In the genomic region with DNA sequence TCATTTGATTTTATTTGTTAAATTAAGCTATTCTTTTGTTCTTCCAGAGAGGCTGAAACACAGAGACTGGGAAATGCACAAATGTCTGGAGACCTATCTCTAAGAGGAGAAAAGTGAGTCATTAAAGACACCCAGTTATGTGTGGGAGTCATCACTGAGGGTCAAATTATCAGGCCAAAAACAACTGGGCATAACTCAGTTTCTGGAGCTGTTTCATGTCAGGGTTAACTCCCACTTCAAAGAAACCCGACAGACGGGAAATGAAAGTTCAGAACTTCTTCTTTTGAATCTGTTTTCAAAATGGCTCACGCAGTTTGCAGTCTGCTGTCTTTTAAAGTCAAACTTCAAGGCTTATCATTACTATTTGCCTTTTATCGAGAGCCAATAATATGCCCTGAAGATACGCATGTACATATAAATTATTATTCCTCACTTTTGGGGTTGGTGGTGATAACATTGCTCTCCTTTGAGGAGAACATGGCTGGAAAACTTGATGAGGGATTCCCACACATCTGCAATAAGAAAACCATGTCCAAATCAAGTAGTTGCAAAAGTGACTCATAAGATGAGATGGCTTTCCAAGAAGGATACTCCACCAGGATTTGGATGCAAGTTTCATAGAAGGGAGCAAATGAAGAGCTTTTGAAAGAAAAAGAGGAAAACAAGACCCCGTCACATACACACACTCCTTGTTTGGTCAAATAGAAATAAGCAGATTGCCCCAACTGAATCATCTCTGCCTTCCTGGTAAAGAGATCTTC, we compare ENCODE assay signal across 9 cellular contexts.
DNase-seq lines count a peak whose midpoint lies in the region; ATAC-seq, FAIRE-seq and TF ChIP-seq lines count a peak whose summit lies in the region.
"Had no signal": no experiment of that assay in that cellular context is flagged by ENCODE, and none has a peak within 500 bp of the region (broad histone marks: within the 10 kb centered on the region; RNA-seq: fewer than 3 reads in every experiment).

No MANE protein-coding gene starts in this region.

- no peaks in the 10 kb centered on the region for H3K27me3 ChIP-seq in transverse colon
- no peaks in the 10 kb centered on the region for H3K27me3 ChIP-seq in gastroesophageal sphincter

- in situ Hi-C loops in transverse colon (cut with MboI; ENCODE audit: low pct_ligation_motif_present in 1 of 4, low pct_unique_long_range_greater_than_20kb in 1 of 4, low sequenced_read_pairs in 3 of 4): no loop called here

- DNase-seq in A549 (ENCODE audit: low read depth in 1 of 2, low spot score in 1 of 2) (no peak), transverse colon (no peak), SHP77 (lab: John Stamatoyannopoulos, UW) (no peak), D721Med (ENCODE audit: insufficient read length, low spot score) (no peak)

- H3K4me1 ChIP-seq in A549 (no peaks in the 10 kb centered on the region), transverse colon (no peaks in the 10 kb centered on the region), gastroesophageal sphincter (no peaks in the 10 kb centered on the region)

- TF ChIP-seq CTCF in A549 (IDR thresholded peaks at IDR 0.05) (no peak), transverse colon (IDR thresholded peaks at IDR 0.05) (no peak), gastroesophageal sphincter (IDR thresholded peaks at IDR 0.05) (no peak), D721Med (IDR thresholded peaks at IDR 0.05; ENCODE audit: insufficient read depth, missing control alignments) (no peak)

- POLR2A ChIA-PET in A549 (lab: Yijun Ruan, JAX): no interaction called here

- peaks cover 6% of the 10 kb centered on the region for H3K9me3 Mint-ChIP-seq in dendritic cell treated with granulocyte-macrophage colony-stimulating factor and Interleukin-4, amounts not matched to agents 40 ng/mL and 50 ng/mL, for 4 days

- H3K4me1 Mint-ChIP-seq in dendritic cell treated with granulocyte-macrophage colony-stimulating factor and Interleukin-4, amounts not matched to agents 40 ng/mL and 50 ng/mL, for 4 days (ENCODE audit: low read depth): peaks cover 20% of the 10 kb centered on the region

- H3K4me3 ChIP-seq in A549 (no peak overlapping the region), transverse colon (no peak overlapping the region), gastroesophageal sphincter (no peak overlapping the region)

- no peak for TF ChIP-seq POLR2A in A549 (IDR thresholded peaks at IDR 0.05; ENCODE audit: low read length)
- no peak for TF ChIP-seq POLR2A in transverse colon (IDR thresholded peaks at IDR 0.05)
- TF ChIP-seq POLR2A in gastroesophageal sphincter (IDR thresholded peaks at IDR 0.05): no peak

- TF ChIP-seq RAD21 in A549 (conservative IDR thresholded peaks at IDR 0.05 in 1 of 2, IDR thresholded peaks at IDR 0.05 in 1 of 2): no peak

- no peak for TF ChIP-seq EP300 in A549 (IDR thresholded peaks at IDR 0.05)
- no peak for TF ChIP-seq EP300 in transverse colon (IDR thresholded peaks at IDR 0.05; ENCODE audit: low read depth)
- no peak for TF ChIP-seq EP300 in gastroesophageal sphincter (IDR thresholded peaks at IDR 0.05)

- no peaks in the 10 kb centered on the region for H3K27me3 Mint-ChIP-seq in dendritic cell treated with granulocyte-macrophage colony-stimulating factor and Interleukin-4, amounts not matched to agents 40 ng/mL and 50 ng/mL, for 4 days

- H3K9me3 ChIP-seq in A549 (no peaks in the 10 kb centered on the region), transverse colon (no peaks in the 10 kb centered on the region), gastroesophageal sphincter (no peaks in the 10 kb centered on the region)

- H3K27ac ChIP-seq in A549 (no peak overlapping the region), transverse colon (no peak overlapping the region), gastroesophageal sphincter (no peak overlapping the region)
- H3K27ac ChIP-seq: C4-2B had no signal

- no peaks in the 10 kb centered on the region for H3K36me3 Mint-ChIP-seq in dendritic cell treated with granulocyte-macrophage colony-stimulating factor and Interleukin-4, amounts not matched to agents 40 ng/mL and 50 ng/mL, for 4 days (ENCODE audit: low read depth)

- FAIRE-seq in A549 (lab: Jason Lieb, UNC) (no peak), D721Med (lab: Jason Lieb, UNC) (no peak)

- H3K4me3 Mint-ChIP-seq in dendritic cell treated with granulocyte-macrophage colony-stimulating factor and Interleukin-4, amounts not matched to agents 40 ng/mL and 50 ng/mL, for 4 days: no peak overlapping the region

- CTCF ChIA-PET in A549 (lab: Yijun Ruan, JAX): no interaction called here

- peak overlapping the region; percentile 28 for H3K27ac Mint-ChIP-seq in dendritic cell treated with granulocyte-macrophage colony-stimulating factor and Interleukin-4, amounts not matched to agents 40 ng/mL and 50 ng/mL, for 4 days

- H3K4me2 ChIP-seq in A549: peak overlapping the region; percentile 27; the same call in 1 of the 3 replicates

- ATAC-seq in A549 (no peak), GM19468 (IDR thresholded peaks at IDR 0.05; ENCODE audit: extremely low read depth, unreplicated experiment) (peak; percentile 58), HG03520 (IDR thresholded peaks at IDR 0.05; ENCODE audit: unreplicated experiment) (peak; percentile 95), gastroesophageal sphincter (no peak)

- intact Hi-C loops in dendritic cell treated with granulocyte-macrophage colony-stimulating factor and Interleukin-4, amounts not matched to agents 40 ng/mL and 50 ng/mL, for 4 days (cut with micrococcal nuclease): no loop called here
- intact Hi-C loops in transverse colon (cut with DNase I; ENCODE audit: low total_unique reads): no loop called here

- no peaks in the 10 kb centered on the region for H3K36me3 ChIP-seq in transverse colon
- H3K36me3 ChIP-seq in gastroesophageal sphincter: no peaks in the 10 kb centered on the region

- 38% methylated on average over 6 of the region's 6 CpGs for WGBS in A549 (ENCODE audit: missing lambda C conversion rate)
- 58 to 65% methylated on average over 6 of the region's 6 CpGs for WGBS in transverse colon (ENCODE audit: low coverage in 1 of 2), 2 donors
- WGBS in gastroesophageal sphincter (ENCODE audit: low coverage in 1 of 2), 2 donors: 57 to 67% methylated on average over 6 of the region's 6 CpGs

TF ChIP-seq in A549, 52 proteins besides CTCF, POLR2A, EP300 and RAD21:
- TF ChIP-seq ESRRA (IDR thresholded peaks at IDR 0.05; ENCODE audit: borderline replicate concordance, low read length): no peak
- no peak for TF ChIP-seq RCOR1 (IDR thresholded peaks at IDR 0.05; ENCODE audit: low read depth, low read length)
- TF ChIP-seq CBX8 (IDR thresholded peaks at IDR 0.05): no peak
- no peak for TF ChIP-seq ZFP36 (IDR thresholded peaks at IDR 0.05; ENCODE audit: borderline replicate concordance, partially characterized antibody)
- TF ChIP-seq FOXS1 (CRISPR knock-in tag; IDR thresholded peaks at IDR 0.05): no peak
- no peak for TF ChIP-seq POLR2AphosphoS2 (conservative IDR thresholded peaks at IDR 0.05; ENCODE audit: low read length)
- TF ChIP-seq, protein P1, sequence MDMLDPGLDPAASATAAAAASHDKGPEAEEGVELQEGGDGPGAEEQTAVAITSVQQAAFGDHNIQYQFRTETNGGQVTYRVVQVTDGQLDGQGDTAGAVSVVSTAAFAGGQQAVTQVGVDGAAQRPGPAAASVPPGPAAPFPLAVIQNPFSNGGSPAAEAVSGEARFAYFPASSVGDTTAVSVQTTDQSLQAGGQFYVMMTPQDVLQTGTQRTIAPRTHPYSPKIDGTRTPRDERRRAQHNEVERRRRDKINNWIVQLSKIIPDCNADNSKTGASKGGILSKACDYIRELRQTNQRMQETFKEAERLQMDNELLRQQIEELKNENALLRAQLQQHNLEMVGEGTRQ (IDR thresholded peaks at IDR 0.05): no peak
- TF ChIP-seq CEBPB (IDR thresholded peaks at IDR 0.05): no peak
- TF ChIP-seq HOXA7 (CRISPR knock-in tag; IDR thresholded peaks at IDR 0.05): no peak
- TF ChIP-seq, protein P2, sequence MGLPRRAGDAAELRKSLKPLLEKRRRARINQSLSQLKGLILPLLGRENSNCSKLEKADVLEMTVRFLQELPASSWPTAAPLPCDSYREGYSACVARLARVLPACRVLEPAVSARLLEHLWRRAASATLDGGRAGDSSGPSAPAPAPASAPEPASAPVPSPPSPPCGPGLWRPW (IDR thresholded peaks at IDR 0.05): no peak

Comparison
In these comparisons a context has a peak if more than half of its experiments do, and no peak if none do; other contexts are left out.
1. ATAC-seq: peak in GM19468 (single experiment) and HG03520 (single experiment); none in A549 (0 of 2) and gastroesophageal sphincter (single experiment).